Comparison of ENCODE assay signal across 3 cellular contexts in the genomic region with DNA sequence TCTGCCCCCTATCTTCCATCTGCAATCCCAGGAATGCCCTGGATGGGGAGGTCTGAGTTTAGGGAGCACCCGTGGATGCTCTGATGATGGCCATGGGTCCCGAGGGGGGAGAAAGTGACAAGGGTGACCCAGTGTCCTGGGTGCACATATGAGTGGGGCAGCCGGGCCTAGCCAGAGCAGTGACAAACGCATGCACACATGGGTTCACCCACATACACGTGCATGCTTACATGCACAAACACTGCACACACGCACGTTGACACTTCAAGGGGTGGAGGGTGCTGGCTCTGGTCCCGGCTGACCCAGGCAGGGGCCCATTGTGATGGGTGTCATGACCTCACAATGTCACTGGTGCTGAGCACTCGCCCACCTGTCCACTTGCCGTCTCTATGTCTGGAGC. TPM values are rescaled to one million over a fixed set of nuclear protein-coding genes. Genes with fewer than 3 reads are reported as not detected.
"Had no signal": no experiment of that assay in that cellular context is flagged by ENCODE, and none has a peak within 500 bp of the region (broad histone marks: within the 10 kb centered on the region; RNA-seq: fewer than 3 reads in every experiment).

A gene (plus strand): TSS at position 384 of the 400 bp plus-strand sequence. CDS start 3,066 bp downstream, outside the sequence.

RNA-seq across cellular contexts. Expression of the gene that starts here (rescaled TPM):
- total RNA-seq: LHCN-M2, M059J, MCF 10A had no signal
